Comparison of ENCODE assay signal across 13 cellular contexts in the genomic region with DNA sequence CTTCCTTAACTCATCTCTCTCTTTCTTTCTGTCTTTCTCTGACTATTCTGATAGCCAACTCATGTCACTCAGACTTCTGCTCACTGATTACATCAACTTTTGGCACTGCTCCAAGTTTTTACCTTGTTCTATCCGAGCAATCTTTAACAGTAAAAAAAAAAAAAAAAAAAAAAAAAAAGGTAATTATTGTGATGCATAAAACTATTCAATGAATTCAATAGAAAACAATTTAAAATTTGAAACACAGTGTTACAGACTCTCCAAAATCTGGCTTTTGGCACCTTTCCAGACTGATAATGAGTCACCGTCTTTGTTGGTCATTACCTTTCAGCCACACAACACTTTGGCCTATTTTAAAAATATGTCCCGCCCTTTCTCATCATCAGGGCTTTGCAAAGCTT.
DNase-seq lines count a peak whose midpoint lies in the region; ATAC-seq and TF ChIP-seq lines count a peak whose summit lies in the region.
"Had no signal": no experiment of that assay in that cellular context is flagged by ENCODE, and none has a peak within 500 bp of the region (broad histone marks: within the 10 kb centered on the region; RNA-seq: fewer than 3 reads in every experiment).

No MANE protein-coding gene starts in this region.

- ATAC-seq in HG03097 (IDR thresholded peaks at IDR 0.05; ENCODE audit: low FRiP score, unreplicated experiment): no peak
- ATAC-seq in HG03457 (IDR thresholded peaks at IDR 0.05; ENCODE audit: unreplicated experiment): no peak
- ATAC-seq: activated CD8-positive, alpha-beta T cell treated with anti-CD3 and anti-CD28 coated beads for 36 hours; esophagus mucosa; stimulated activated effector memory CD8-positive, alpha-beta T cell treated with anti-CD3 and anti-CD28 coated beads, Interleukin-12 subunit alpha, Interleukin-12 subunit beta, amount 100 ng/mL, for 72 hours had no signal

- intact Hi-C loops in mammary epithelial cell (cut with micrococcal nuclease): no loop called here

- no peak overlapping the region for H3K4me3 ChIP-seq in mammary epithelial cell (replicated peaks in 1 of 3; ENCODE audit: insufficient read depth in 1 of 3, low read depth in 2 of 3, low read length in 3 of 3)

- DNase-seq in ACHN: peak; percentile 42
- DNase-seq in HEK293T (ENCODE audit: extremely low spot score): peak; percentile 15
- peak; percentile 15 for DNase-seq in NCI-H460 (ENCODE audit: extremely low read depth, low read depth)
- DNase-seq in mammary epithelial cell: peak; percentile 16
- no peak for DNase-seq in iPS-NIHi7 (ENCODE audit: extremely low spot score)
- no peak for DNase-seq in T1000 (lab: John Stamatoyannopoulos, UW)
- DNase-seq: activated CD8-positive, alpha-beta T cell treated with anti-CD3 and anti-CD28 coated beads for 36 hours; islet precursor cell; stimulated activated CD4-positive, alpha-beta T cell treated with anti-CD3 and anti-CD28 coated beads, Interleukin-12 subunit alpha, Interleukin-12 subunit beta, amount 100 ng/mL, for 4 hours had no signal

- no peak overlapping the region for H3K27ac ChIP-seq in mammary epithelial cell (ENCODE audit: insufficient read depth, low read depth, low read length)

- CTCF ChIA-PET in HEK293T (lab: Yijun Ruan, JAX): interaction anchor here (1.0 kb wide), 1 partner anchor 8 kb away, joined by 4 read pairs; no protein-coding TSS in a partner anchor
- CTCF ChIA-PET in mammary epithelial cell (lab: Charles Lee; ENCODE audit: low non-redundant PET): no interaction called here

- H3K9me3 ChIP-seq in mammary epithelial cell (replicated peaks; ENCODE audit: insufficient read depth, low read length): no peaks in the 10 kb centered on the region

- H3K79me2 ChIP-seq in mammary epithelial cell (ENCODE audit: insufficient read depth, low read length): no peaks in the 10 kb centered on the region

- no TSS peak for BruUV-seq in mammary epithelial cell (replicated peaks; lab: Mats Ljungman, UMichigan)

- H3K36me3 ChIP-seq in mammary epithelial cell (ENCODE audit: insufficient read depth, low read length): no peaks in the 10 kb centered on the region

- H3K9ac ChIP-seq in mammary epithelial cell (ENCODE audit: insufficient read depth, low read length): no peak overlapping the region

- no peaks in the 10 kb centered on the region for H3K27me3 ChIP-seq in mammary epithelial cell (ENCODE audit: insufficient read depth, low read length)

- H4K20me1 ChIP-seq in mammary epithelial cell (ENCODE audit: insufficient read depth, low read length): no peaks in the 10 kb centered on the region

- no peak overlapping the region for H3K4me2 ChIP-seq in mammary epithelial cell (ENCODE audit: insufficient read depth, low read depth, low read length)

- WGBS in mammary epithelial cell (ENCODE audit: low coverage, missing lambda C conversion rate): 24% methylated on average over 3 of the region's 3 CpGs

- no peaks in the 10 kb centered on the region for H3K4me1 ChIP-seq in mammary epithelial cell (ENCODE audit: insufficient read depth, low read length)

- dilution Hi-C loops in mammary epithelial cell (cut with HindIII; ENCODE audit: low sequenced_read_pairs): no loop called here

- POLR2A ChIA-PET in HEK293T (lab: Yijun Ruan, JAX): no interaction called here

- in situ Hi-C loops in ACHN (cut with HindIII; ENCODE audit: low pct_ligation_motif_present, low pct_unique_long_range_greater_than_20kb, low sequenced_read_pairs) (no loop called here), mammary epithelial cell (cut with MboI; ENCODE audit: low sequenced_read_pairs in 2 of 2) (no loop called here)

- no peak overlapping the region for H2AFZ ChIP-seq in mammary epithelial cell (ENCODE audit: low read depth, low read length)

- no peak for TF ChIP-seq CTCF in mammary epithelial cell (conservative IDR thresholded peaks at IDR 0.05 in 1 of 2, IDR thresholded peaks at IDR 0.05 in 1 of 2; ENCODE audit: extremely low read depth in 1 of 2, insufficient read depth in 1 of 2, low read depth in 1 of 2, low read length in 2 of 2)

TF ChIP-seq in HEK293T, 16 proteins besides CTCF, POLR2A, EP300 and RAD21:
- TF ChIP-seq TARDBP (IDR thresholded peaks at IDR 0.05): no peak
- TF ChIP-seq ZNF384 (IDR thresholded peaks at IDR 0.05): peak; percentile 70
- peak; percentile 84 for TF ChIP-seq PKNOX1 (IDR thresholded peaks at IDR 0.05)

Comparison
In these comparisons a context has a peak if more than half of its experiments do, and no peak if none do; other contexts are left out.
1. DNase-seq: peak in ACHN (single experiment), HEK293T (single experiment), NCI-H460 (single experiment) and mammary epithelial cell (single experiment); none in iPS-NIHi7 (single experiment) and T1000 (single experiment).